In genomic region chr7:133829336-133829897, GRCh38 we compare ENCODE assay signal across 22 cellular contexts.
DNase-seq lines count a peak whose midpoint lies in the region; FAIRE-seq and TF ChIP-seq lines count a peak whose summit lies in the region.
"Had no signal": no experiment of that assay in that cellular context is flagged by ENCODE, and none has a peak within 500 bp of the region (broad histone marks: within the 10 kb centered on the region; RNA-seq: fewer than 3 reads in every experiment).

No MANE protein-coding gene starts in this region.

- H3K27me3 Mint-ChIP-seq in CD4-positive, alpha-beta memory T cell, result no peaks in the 10 kb centered on the region
- H3K27me3 Mint-ChIP-seq: activated B cell treated with CpG ODN at 0.5 μM for 24 hours; B cell; dendritic cell treated with granulocyte-macrophage colony-stimulating factor and Interleukin-4, amounts not matched to agents 40 ng/mL and 50 ng/mL, for 4 days had no signal

- H3K9ac ChIP-seq in parathyroid adenoma (no peak overlapping the region), kidney (ENCODE audit: low read length in 2 of 2) (no peak overlapping the region)

- CTCF ChIA-PET in CD4-positive, alpha-beta memory T cell (lab: Charles Lee; ENCODE audit: partially characterized antibody), result no interaction called here

- peak overlapping the region; percentile 25 for H2AFZ ChIP-seq in parathyroid adenoma
- H2AFZ ChIP-seq: PC-9 had no signal

- intact Hi-C loops in kidney (cut with DNase I), result no loop called here
- intact Hi-C loops in CD4-positive, alpha-beta memory T cell (cut with micrococcal nuclease), result no loop called here

- no peaks in the 10 kb centered on the region for H3K36me3 ChIP-seq in parathyroid adenoma (ENCODE audit: control insufficient read depth, insufficient read depth, low read length)
- no peaks in the 10 kb centered on the region for H3K36me3 ChIP-seq in kidney (ENCODE audit: control insufficient read depth in 1 of 2, insufficient read depth in 2 of 2, low read length in 2 of 2)
- no peaks in the 10 kb centered on the region for H3K36me3 ChIP-seq in CD4-positive, alpha-beta memory T cell (ENCODE audit: insufficient read depth, low read length)

- H3K4me3 ChIP-seq in parathyroid adenoma (ENCODE audit: low read depth, low read length) (peak overlapping the region; percentile 28), kidney (ENCODE audit: low read length in 2 of 2) (no peak overlapping the region)
- H3K4me3 ChIP-seq in CD4-positive, alpha-beta memory T cell (ENCODE audit: low read length in 2 of 2), result no peak overlapping the region
- H3K4me3 ChIP-seq: ascending aorta, esophagus squamous epithelium, heart left ventricle, PC-9 had no signal

- H3K27ac ChIP-seq in parathyroid adenoma (peak overlapping the region; percentile 79), kidney (ENCODE audit: low read depth in 2 of 2, low read length in 2 of 2) (peak overlapping the region in 1 of 2 donors; percentile 36)
- H3K27ac ChIP-seq in CD4-positive, alpha-beta memory T cell (ENCODE audit: low read depth, low read length), result no peak overlapping the region
- H3K27ac ChIP-seq: ascending aorta, esophagus squamous epithelium, PC-9 had no signal

- H3K27ac Mint-ChIP-seq in CD4-positive, alpha-beta memory T cell, result no peak overlapping the region
- H3K27ac Mint-ChIP-seq: activated B cell treated with CpG ODN at 0.5 μM for 24 hours; B cell; dendritic cell treated with granulocyte-macrophage colony-stimulating factor and Interleukin-4, amounts not matched to agents 40 ng/mL and 50 ng/mL, for 4 days had no signal

- no peak for TF ChIP-seq POLR2A in erythroblast (IDR thresholded peaks at IDR 0.05; ENCODE audit: low read length)

- peaks cover 0 to 20% (median 7%) of the 10 kb centered on the region in 8 donors for H3K9me3 Mint-ChIP-seq in CD4-positive, alpha-beta memory T cell

- POLR2A ChIA-PET in CD4-positive, alpha-beta memory T cell (lab: Charles Lee; ENCODE audit: partially characterized antibody), result no interaction called here

- no peak for FAIRE-seq in kidney (lab: Jason Lieb, UNC)

- H3K4me1 Mint-ChIP-seq in CD4-positive, alpha-beta memory T cell, result peaks cover 0 to 2% (median 0%) of the 10 kb centered on the region in 4 donors
- H3K4me1 Mint-ChIP-seq: activated B cell treated with CpG ODN at 0.5 μM for 24 hours, B cell had no signal

- TF ChIP-seq CTCF in parathyroid adenoma (IDR thresholded peaks at IDR 0.05), result no peak
- no peak for TF ChIP-seq CTCF in kidney (IDR thresholded peaks at IDR 0.05; ENCODE audit: borderline replicate concordance, extremely low read depth, insufficient read depth)

- peaks cover 35 to 43% of the 10 kb centered on the region in 2 donors for H3K36me3 Mint-ChIP-seq in CD4-positive, alpha-beta memory T cell

- peak overlapping the region; percentile 57 for H3K4me2 ChIP-seq in parathyroid adenoma (ENCODE audit: low read length)
- H3K4me2 ChIP-seq: PC-9 had no signal

- H3K27me3 ChIP-seq in parathyroid adenoma (ENCODE audit: control insufficient read depth, insufficient read depth, low read length), result no peaks in the 10 kb centered on the region
- H3K27me3 ChIP-seq in CD4-positive, alpha-beta memory T cell (ENCODE audit: insufficient read depth, low read length), result no peaks in the 10 kb centered on the region
- H3K27me3 ChIP-seq: ascending aorta, esophagus squamous epithelium, heart left ventricle had no signal

- peak; percentile 14 for DNase-seq in ELF-1 (ENCODE audit: low read depth, low spot score)
- peak; percentile 61 for DNase-seq in RKO (ENCODE audit: low spot score)
- DNase-seq in dedifferentiated amniotic fluid mesenchymal stem cell (ENCODE audit: extremely low spot score), result peak; percentile 49
- no peak for DNase-seq in kidney
- DNase-seq in CD4-positive, alpha-beta memory T cell, result no peak
- DNase-seq in erythroblast (lab: John Stamatoyannopoulos, UW), result no peak
- DNase-seq in COLO668 (lab: John Stamatoyannopoulos, UW; ENCODE audit: unreplicated experiment), result no peak
- DNase-seq: activated B cell treated with CpG ODN at 0.5 μM for 24 hours; activated gamma-delta T cell treated with Interleukin-2 at 50 U/mL for 16 hours; esophagus squamous epithelium; left colon; NCI-H1105; NCI-H748 treated with DMSO at 0.1 percent for 48 hours; occipital lobe; PC-9; stimulated activated CD4-positive, alpha-beta T cell treated with anti-CD3 and anti-CD28 coated beads, Interleukin-2, amount 100 ng/mL, for 48 hours; T-helper 1 cell had no signal

- H3K4me1 ChIP-seq in parathyroid adenoma, result peaks cover 27% of the 10 kb centered on the region
- no peaks in the 10 kb centered on the region for H3K4me1 ChIP-seq in kidney (ENCODE audit: control insufficient read depth in 1 of 2, insufficient read depth in 1 of 2, low read depth in 1 of 2, low read length in 2 of 2)
- H3K4me1 ChIP-seq in CD4-positive, alpha-beta memory T cell (ENCODE audit: insufficient read depth, low read length), result no peaks in the 10 kb centered on the region
- H3K4me1 ChIP-seq: ascending aorta had no signal

- no peaks in the 10 kb centered on the region for H3K79me2 ChIP-seq in parathyroid adenoma

- H3K4me3 Mint-ChIP-seq in CD4-positive, alpha-beta memory T cell, result no peak overlapping the region
- H3K4me3 Mint-ChIP-seq: activated B cell treated with CpG ODN at 0.5 μM for 24 hours; B cell; dendritic cell treated with granulocyte-macrophage colony-stimulating factor and Interleukin-4, amounts not matched to agents 40 ng/mL and 50 ng/mL, for 4 days had no signal

- H3K9me3 ChIP-seq in parathyroid adenoma (ENCODE audit: control insufficient read depth, low read length) (no peaks in the 10 kb centered on the region), kidney (ENCODE audit: control insufficient read depth in 1 of 2, low read length in 2 of 2) (peaks cover 0 to 5% of the 10 kb centered on the region in 2 donors)
- H3K9me3 ChIP-seq in CD4-positive, alpha-beta memory T cell (ENCODE audit: control insufficient read depth in 1 of 2, low read length in 2 of 2), result peaks cover 0 to 6% of the 10 kb centered on the region in 2 donors
- H3K9me3 ChIP-seq: ascending aorta, esophagus squamous epithelium had no signal

Comparison
In these comparisons a context has a peak if more than half of its experiments do, and no peak if none do; other contexts are left out.
1. DNase-seq: peak in ELF-1 (single experiment), RKO (single experiment) and dedifferentiated amniotic fluid mesenchymal stem cell (single experiment); none in kidney (single experiment), CD4-positive, alpha-beta memory T cell (0 of 5), erythroblast (0 of 2) and COLO668 (single experiment).